Comparison of ENCODE assay signal across 1 cellular context in genomic region chr15:67370206-67370954, GRCh38.
TF ChIP-seq lines count a peak whose summit lies in the region.

No MANE protein-coding gene starts in this region.

TF ChIP-seq in K562, 482 proteins besides CTCF, POLR2A, EP300 and RAD21 (continued from another document and continues in another):
- TF ChIP-seq ZNF449 (CRISPR knock-in tag; IDR thresholded peaks at IDR 0.05) = no peak
- no peak for TF ChIP-seq PHF21A (IDR thresholded peaks at IDR 0.05; ENCODE audit: borderline replicate concordance, low read depth)
- no peak for TF ChIP-seq UBTF (IDR thresholded peaks at IDR 0.05; ENCODE audit: borderline replicate concordance in 1 of 2, low read depth in 2 of 2, low read length in 2 of 2)
- TF ChIP-seq C11orf30 (IDR thresholded peaks at IDR 0.05; ENCODE audit: low read depth) = peak; percentile 51; the same call in 1 of the 2 replicates
- no peak for TF ChIP-seq RBM25 (IDR thresholded peaks at IDR 0.05; ENCODE audit: low read depth, low read length, severe bottlenecking)
- no peak for TF ChIP-seq TAF15 (IDR thresholded peaks at IDR 0.05; ENCODE audit: low read depth, low read length)
- no peak for TF ChIP-seq TOE1 (IDR thresholded peaks at IDR 0.05; ENCODE audit: borderline replicate concordance)
- TF ChIP-seq TOE1 (CRISPR knock-in tag; IDR thresholded peaks at IDR 0.05; ENCODE audit: borderline replicate concordance, low read depth) = no peak
- TF ChIP-seq ZFP30 (CRISPR knock-in tag; IDR thresholded peaks at IDR 0.05; ENCODE audit: borderline replicate concordance) = no peak
- no peak for TF ChIP-seq GATAD2B (IDR thresholded peaks at IDR 0.05; ENCODE audit: borderline replicate concordance)
- TF ChIP-seq TCFL5 (CRISPR knock-in tag; conservative IDR thresholded peaks at IDR 0.05) = no peak
- no peak for TF ChIP-seq KLF16 (IDR thresholded peaks at IDR 0.05)
- TF ChIP-seq RFX7 (CRISPR knock-in tag; IDR thresholded peaks at IDR 0.05) = no peak
- TF ChIP-seq BMI1 (IDR thresholded peaks at IDR 0.05; ENCODE audit: low read length) = no peak
- no peak for TF ChIP-seq ZNF124 (CRISPR knock-in tag; IDR thresholded peaks at IDR 0.05)
- no peak for TF ChIP-seq MEF2A (IDR thresholded peaks at IDR 0.05; ENCODE audit: control insufficient read depth, low read depth, low read length)
- no peak for TF ChIP-seq HMGN3 (IDR thresholded peaks at IDR 0.05; ENCODE audit: borderline replicate concordance, extremely low read depth, insufficient read length, low read depth, low read length)
- TF ChIP-seq SNIP1 (IDR thresholded peaks at IDR 0.05; ENCODE audit: low read depth) = no peak
- TF ChIP-seq FOXM1 (IDR thresholded peaks at IDR 0.05; ENCODE audit: low read depth) = no peak
- no peak for TF ChIP-seq FOXM1 (CRISPR knock-in tag; IDR thresholded peaks at IDR 0.05; ENCODE audit: low read depth)
- no peak for TF ChIP-seq ZNF232 (CRISPR knock-in tag; IDR thresholded peaks at IDR 0.05)
- no peak for TF ChIP-seq POLR3G (IDR thresholded peaks at IDR 0.05; ENCODE audit: extremely low read depth, insufficient read length, insufficient replicate concordance)
- TF ChIP-seq POU5F1 (IDR thresholded peaks at IDR 0.05; ENCODE audit: borderline replicate concordance, low read depth, low read length, partially characterized antibody) = no peak
- peak; percentile 48 for TF ChIP-seq MGA (IDR thresholded peaks at IDR 0.05)
- no peak for TF ChIP-seq TEAD1 (CRISPR knock-in tag; IDR thresholded peaks at IDR 0.05)
- no peak for TF ChIP-seq HMG20B (CRISPR knock-in tag; IDR thresholded peaks at IDR 0.05)
- TF ChIP-seq SNRNP70 (optimal IDR thresholded peaks at IDR 0.05; ENCODE audit: low read depth, low read length) = no peak
- no peak for TF ChIP-seq CREM (IDR thresholded peaks at IDR 0.05; ENCODE audit: low read depth)
- TF ChIP-seq CTCFL (IDR thresholded peaks at IDR 0.05; ENCODE audit: borderline replicate concordance, insufficient read depth, low read depth, low read length, poor library complexity, severe bottlenecking) = no peak
- TF ChIP-seq CXXC5 (CRISPR knock-in tag; IDR thresholded peaks at IDR 0.05) = 0 out of 2 replicates have a peak, but pooled peaks have one; percentile 24
- TF ChIP-seq E2F8 (IDR thresholded peaks at IDR 0.05; ENCODE audit: low read depth, partially characterized antibody) = no peak
- TF ChIP-seq IRF1 (CRISPR knock-in tag; IDR thresholded peaks at IDR 0.05; ENCODE audit: borderline replicate concordance) = no peak
- no peak for TF ChIP-seq E2F6 (IDR thresholded peaks at IDR 0.05; ENCODE audit: borderline replicate concordance in 1 of 2, extremely low read depth in 1 of 2, insufficient read depth in 1 of 2, insufficient read length in 1 of 2, low read depth in 1 of 2, low read length in 1 of 2, poor library complexity in 1 of 2, severe bottlenecking in 1 of 2)
- no peak for TF ChIP-seq POLR2H (tag; IDR thresholded peaks at IDR 0.05; ENCODE audit: low read depth)
- no peak for TF ChIP-seq E2F5 (CRISPR knock-in tag; IDR thresholded peaks at IDR 0.05)
- no peak for TF ChIP-seq ZNF431 (CRISPR knock-in tag; IDR thresholded peaks at IDR 0.05)
